17 cellular contexts compared by ENCODE assay signal in the genomic region with DNA sequence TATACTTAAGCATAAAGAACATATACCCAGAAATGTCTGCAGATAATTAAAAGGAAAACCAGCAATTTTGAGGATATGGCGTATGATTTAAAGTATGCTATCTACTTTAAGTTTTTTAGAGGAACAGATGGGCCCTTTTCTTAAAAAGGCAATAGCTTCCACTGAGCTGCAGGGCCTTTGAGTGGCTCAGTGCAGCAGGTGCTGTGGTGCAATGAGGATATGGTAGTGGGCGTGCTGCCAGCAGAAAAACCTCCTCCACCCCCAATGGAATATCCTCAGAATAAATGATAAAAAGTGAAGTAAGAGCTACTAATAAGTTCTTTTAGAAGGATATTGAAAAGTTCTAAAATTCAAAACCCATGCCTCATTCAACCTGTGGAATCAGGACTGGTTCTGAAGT.
A peak's percentile ranks its signal among the peaks of the same experiment; 100 is the strongest.
DNase-seq lines count a peak whose midpoint lies in the region; ATAC-seq and TF ChIP-seq lines count a peak whose summit lies in the region.
"Had no signal": no experiment of that assay in that cellular context is flagged by ENCODE, and none has a peak within 500 bp of the region (broad histone marks: within the 10 kb centered on the region; RNA-seq: fewer than 3 reads in every experiment).

No MANE protein-coding gene starts in this region.

- DNase-seq in DMS153 (lab: John Stamatoyannopoulos, UW) (peak; percentile 64), NCI-H1694 (lab: John Stamatoyannopoulos, UW) (peak; percentile 72), NCI-H510A (lab: John Stamatoyannopoulos, UW) (peak; percentile 26), fibroblast of pulmonary artery (ENCODE audit: low read depth) (peak; percentile 42), D341Med (ENCODE audit: low spot score) (no peak)
- DNase-seq: activated CD4-positive, alpha-beta T cell treated with anti-CD3 and anti-CD28 coated beads for 36 hours; activated CD8-positive, alpha-beta memory T cell treated with anti-CD3 and anti-CD28 coated beads, Interleukin-2, amount 10 ng/mL, durations not matched to agents 7 days and 5 days; activated naive CD8-positive, alpha-beta T cell treated with anti-CD3 and anti-CD28 coated beads, Interleukin-2, amount 10 ng/mL, durations not matched to agents 7 days and 5 days; CD8-positive, alpha-beta T cell; endodermal cell; immature natural killer cell; NCI-H1436 treated with DMSO at 0.1 percent for 48 hours; nucleus accumbens; RPMI8226 had no signal

- H3K4me3 ChIP-seq in fibroblast of pulmonary artery (replicated peaks; ENCODE audit: low read depth, low read length), result no peak overlapping the region

- TF ChIP-seq CTCF in fibroblast of pulmonary artery (IDR thresholded peaks at IDR 0.05; ENCODE audit: low read length, missing control alignments), result no peak

- ATAC-seq in HG02610 (IDR thresholded peaks at IDR 0.05; ENCODE audit: unreplicated experiment) (no peak), GM19463 (IDR thresholded peaks at IDR 0.05; ENCODE audit: unreplicated experiment) (no peak), HG03135 (IDR thresholded peaks at IDR 0.05; ENCODE audit: unreplicated experiment) (no peak)
- ATAC-seq: activated CD4-positive, alpha-beta T cell treated with anti-CD3 and anti-CD28 coated beads for 36 hours; activated CD8-positive, alpha-beta memory T cell treated with anti-CD3 and anti-CD28 coated beads, Interleukin-2, amount 10 ng/mL, durations not matched to agents 7 days and 5 days; CD8-positive, alpha-beta T cell had no signal
